8 cellular contexts compared by ENCODE assay signal in genomic region chr16:14284930-14285541, GRCh38.
A peak's percentile ranks its signal among the peaks of the same experiment; 100 is the strongest.
DNase-seq lines count a peak whose midpoint lies in the region; ATAC-seq, FAIRE-seq and TF ChIP-seq lines count a peak whose summit lies in the region.

No MANE protein-coding gene starts in this region.

- peak overlapping the region; percentile 87 for H2AFZ ChIP-seq in MM.1S (ENCODE audit: low read length)

- no peak for FAIRE-seq in pancreas (lab: Jason Lieb, UNC)

- no peaks in the 10 kb centered on the region for H3K36me3 ChIP-seq in MM.1S (replicated peaks; ENCODE audit: insufficient read depth, low read length)
- peaks cover 2% of the 10 kb centered on the region; the same call in 1 of the 2 replicates for H3K36me3 ChIP-seq in WERI-Rb-1
- H3K36me3 ChIP-seq in pancreas, result no peaks in the 10 kb centered on the region

- H3K4me1 Mint-ChIP-seq in HFFc6 (ENCODE audit: low read depth), result peaks cover 26% of the 10 kb centered on the region

- peaks cover 14% of the 10 kb centered on the region for H3K9me3 Mint-ChIP-seq in HFFc6

- intact Hi-C loops in pancreas (cut with DNase I), result loop anchor here in 1 of 3 donors (10.0 kb wide), 1 partner anchor 360 kb away; the partner anchor contains the start of gene ERCC4

- peaks cover 3% of the 10 kb centered on the region for H3K27me3 Mint-ChIP-seq in HFFc6 (ENCODE audit: insufficient read depth)

- H3K9me3 ChIP-seq in MM.1S (replicated peaks; ENCODE audit: insufficient read depth, low read length), result no peaks in the 10 kb centered on the region
- peaks cover 9% of the 10 kb centered on the region for H3K9me3 ChIP-seq in WERI-Rb-1 (ENCODE audit: severe bottlenecking)
- H3K9me3 ChIP-seq in pancreas, result no peaks in the 10 kb centered on the region

- H3K27ac ChIP-seq in 22Rv1, result peak overlapping the region; percentile 68
- H3K27ac ChIP-seq in MM.1S (ENCODE audit: low read length), result peak overlapping the region; percentile 30; the same call in 1 of the 2 replicates
- H3K27ac ChIP-seq in WERI-Rb-1, result peak overlapping the region; percentile 30
- peak overlapping the region; percentile 52 to 86 (median 74) for H3K27ac ChIP-seq in pancreas

- TF ChIP-seq CTCF in 22Rv1 (IDR thresholded peaks at IDR 0.05), result peak; percentile 69
- peak; percentile 53 for TF ChIP-seq CTCF in HFFc6 (IDR thresholded peaks at IDR 0.05)
- peak; percentile 56 for TF ChIP-seq CTCF in MM.1S (IDR thresholded peaks at IDR 0.05; ENCODE audit: low read length)
- TF ChIP-seq CTCF in WERI-Rb-1 (IDR thresholded peaks at IDR 0.05; ENCODE audit: low read depth, low read length), result peak; percentile 18; the same call in 1 of the 2 replicates
- no peak for TF ChIP-seq CTCF in pancreas (IDR thresholded peaks at IDR 0.05)

- ATAC-seq in pancreas, result peak; percentile 65 to 82 (median 76)

- H3K9me2 ChIP-seq in MM.1S (replicated peaks; ENCODE audit: insufficient read depth, low read length), result no peaks in the 10 kb centered on the region

- peak overlapping the region; percentile 51 for H3K27ac Mint-ChIP-seq in HFFc6

- no peaks in the 10 kb centered on the region for H4K20me1 ChIP-seq in MM.1S (ENCODE audit: insufficient read depth, low read length)

- no peaks in the 10 kb centered on the region for H3K27me3 ChIP-seq in MM.1S (replicated peaks; ENCODE audit: insufficient read depth, low read length)
- no peaks in the 10 kb centered on the region for H3K27me3 ChIP-seq in WERI-Rb-1 (ENCODE audit: insufficient read depth, low read depth, severe bottlenecking)
- H3K27me3 ChIP-seq in pancreas, result no peaks in the 10 kb centered on the region

- 0 to 1% methylated on average over 23 of the region's 23 CpGs for WGBS in pancreas, 2 donors

- peak; percentile 61 for DNase-seq in HFFc6
- peak; percentile 81 for DNase-seq in MM.1S
- DNase-seq in WERI-Rb-1, result no peak
- peak; percentile 74 for DNase-seq in foreskin melanocyte
- peak in 3 of 6 donors; percentile 58 to 86 (median 72) for DNase-seq in pancreas
- no peak for DNase-seq in stimulated activated CD8-positive, alpha-beta memory T cell treated with anti-CD3 and anti-CD28 coated beads, Interleukin-4, amount 100 ng/mL, for 48 hours

- H3K4me1 ChIP-seq in MM.1S (ENCODE audit: low read length), result peaks cover 19% of the 10 kb centered on the region
- H3K4me1 ChIP-seq in pancreas, result no peaks in the 10 kb centered on the region

- H3K4me3 Mint-ChIP-seq in HFFc6, result peak overlapping the region; percentile 94

- H3K4me3 ChIP-seq in GM08714 (ENCODE audit: low read length), result peak overlapping the region; percentile 60
- H3K4me3 ChIP-seq in MM.1S (ENCODE audit: low read length), result peak overlapping the region; percentile 83
- H3K4me3 ChIP-seq in WERI-Rb-1 (ENCODE audit: low read depth, low read length), result peak overlapping the region; percentile 86
- H3K4me3 ChIP-seq in pancreas, result peak overlapping the region; percentile 69 to 85 (median 75)

- H3K36me3 Mint-ChIP-seq in HFFc6 (ENCODE audit: low read depth), result peaks cover 14% of the 10 kb centered on the region

- H3K9ac ChIP-seq in MM.1S (ENCODE audit: low read length), result peak overlapping the region; percentile 53; the same call in 1 of the 2 replicates

- peaks cover 26% of the 10 kb centered on the region for H3F3A ChIP-seq in MM.1S (ENCODE audit: insufficient read depth, low read length)

- no peaks in the 10 kb centered on the region for H3K79me2 ChIP-seq in MM.1S (ENCODE audit: low read length)

- H3K4me2 ChIP-seq in MM.1S (ENCODE audit: low read depth, low read length), result peak overlapping the region; percentile 56

Comparison
In these comparisons a context has a peak if more than half of its experiments do, and no peak if none do; other contexts are left out.
1. CTCF ChIP-seq: peak in 22Rv1 (single experiment), HFFc6 (single experiment), MM.1S (single experiment) and WERI-Rb-1 (single experiment); none in pancreas (0 of 4).
2. DNase-seq: peak in HFFc6 (single experiment), MM.1S (single experiment) and foreskin melanocyte (single experiment); none in WERI-Rb-1 (single experiment) and stimulated activated CD8-positive, alpha-beta memory T cell treated with anti-CD3 and anti-CD28 coated beads, Interleukin-4, amount 100 ng/mL, for 48 hours (single experiment).
3. Peak in every context shown above with its lines, with median percentiles within 50 percentile points of each other: H3K27ac ChIP-seq and H3K4me3 ChIP-seq.